In the genomic region with DNA sequence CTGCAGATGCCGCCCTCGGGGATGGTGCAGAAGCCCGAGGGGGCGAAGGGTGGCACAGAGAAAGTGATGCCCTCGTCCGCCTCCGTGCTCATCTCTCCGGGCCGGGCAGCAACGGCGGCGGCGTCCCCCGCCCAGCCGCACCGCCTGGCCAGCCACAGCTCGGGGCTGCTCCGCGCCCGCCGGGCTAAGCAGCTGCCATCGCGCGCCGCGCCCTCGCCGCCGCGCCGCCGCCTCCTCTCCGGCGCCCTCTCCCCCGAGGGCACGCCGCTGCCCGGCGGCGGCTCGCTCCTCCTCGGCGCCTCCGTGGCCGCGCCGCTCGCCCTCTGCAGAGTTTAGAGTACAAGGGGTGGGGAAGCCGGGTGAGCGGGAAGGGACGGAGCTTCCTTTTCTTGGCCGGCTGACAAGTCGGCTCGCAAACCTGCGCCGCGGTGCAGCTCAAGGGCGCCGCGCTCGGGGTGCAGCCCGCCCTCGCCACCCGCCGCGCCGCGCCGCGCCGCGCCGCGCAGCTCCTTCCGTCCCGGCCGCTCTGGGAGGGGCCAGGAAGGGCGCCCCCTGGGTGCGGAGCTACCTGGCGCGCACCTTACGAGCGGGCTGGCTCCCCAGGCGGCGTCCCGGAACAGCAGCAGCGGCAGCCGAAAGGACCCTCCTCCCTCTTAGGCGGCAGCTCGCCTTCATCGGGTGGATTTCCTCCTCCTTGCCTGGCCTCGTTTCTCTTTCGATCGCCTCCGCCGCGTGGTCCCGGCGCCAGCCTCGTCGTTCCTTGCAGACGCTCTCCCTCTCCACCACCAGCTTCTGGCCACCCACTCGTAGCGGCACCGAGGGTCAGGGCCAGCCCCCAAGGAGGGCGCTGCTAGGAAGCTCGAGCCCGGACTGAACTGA, we compare ENCODE assay signal across 1 cellular context.
TF ChIP-seq lines count a peak whose summit lies in the region.

MAP3K5 (minus strand) TSS at position 412 of the 879 bp plus-strand sequence; CDS start at position 92, 320 bp downstream.

TF ChIP-seq in GM12878, 131 proteins besides CTCF, POLR2A, EP300 and RAD21 (continued from another document and continues in another):
- TF ChIP-seq, protein P1, sequence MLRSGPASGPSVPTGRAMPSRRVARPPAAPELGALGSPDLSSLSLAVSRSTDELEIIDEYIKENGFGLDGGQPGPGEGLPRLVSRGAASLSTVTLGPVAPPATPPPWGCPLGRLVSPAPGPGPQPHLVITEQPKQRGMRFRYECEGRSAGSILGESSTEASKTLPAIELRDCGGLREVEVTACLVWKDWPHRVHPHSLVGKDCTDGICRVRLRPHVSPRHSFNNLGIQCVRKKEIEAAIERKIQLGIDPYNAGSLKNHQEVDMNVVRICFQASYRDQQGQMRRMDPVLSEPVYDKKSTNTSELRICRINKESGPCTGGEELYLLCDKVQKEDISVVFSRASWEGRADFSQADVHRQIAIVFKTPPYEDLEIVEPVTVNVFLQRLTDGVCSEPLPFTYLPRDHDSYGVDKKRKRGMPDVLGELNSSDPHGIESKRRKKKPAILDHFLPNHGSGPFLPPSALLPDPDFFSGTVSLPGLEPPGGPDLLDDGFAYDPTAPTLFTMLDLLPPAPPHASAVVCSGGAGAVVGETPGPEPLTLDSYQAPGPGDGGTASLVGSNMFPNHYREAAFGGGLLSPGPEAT (IDR thresholded peaks at IDR 0.05; ENCODE audit: low read depth): no peak; the same call in 1 of the 2 replicates
- TF ChIP-seq RFX5 (IDR thresholded peaks at IDR 0.05; ENCODE audit: low read depth, low read length) (no peak), RAD51 (IDR thresholded peaks at IDR 0.05) (no peak), YBX1 (IDR thresholded peaks at IDR 0.05) (no peak), SUZ12 (IDR thresholded peaks at IDR 0.05; ENCODE audit: unreplicated experiment) (no peak), ASH2L (IDR thresholded peaks at IDR 0.05; ENCODE audit: borderline replicate concordance, low read depth) (peak; percentile 24; the same call in 1 of the 2 replicates), JUNB (IDR thresholded peaks at IDR 0.05) (no peak), SMAD1 (IDR thresholded peaks at IDR 0.05; ENCODE audit: low read depth, partially characterized antibody) (no peak), LARP7 (IDR thresholded peaks at IDR 0.05) (peak; percentile 82), SUPT20H (IDR thresholded peaks at IDR 0.05; ENCODE audit: borderline replicate concordance, control insufficient read depth, low read depth, low read length) (no peak), FOXM1 (IDR thresholded peaks at IDR 0.05; ENCODE audit: low read depth, low read length) (no peak), ESRRA (IDR thresholded peaks at IDR 0.05; ENCODE audit: low read length) (no peak; the same call in 1 of the 2 replicates), ZBED1 (IDR thresholded peaks at IDR 0.05; ENCODE audit: borderline replicate concordance) (no peak), ZNF622 (IDR thresholded peaks at IDR 0.05) (no peak), ZNF274 (IDR thresholded peaks at IDR 0.05; ENCODE audit: insufficient read depth, insufficient read length) (no peak), BCL11A (IDR thresholded peaks at IDR 0.05; ENCODE audit: low read depth, low read length) (no peak), CREB1 (IDR thresholded peaks at IDR 0.05; ENCODE audit: low read depth) (peak; percentile 55; the same call in 1 of the 2 replicates), HDGF (IDR thresholded peaks at IDR 0.05) (peak; percentile 94), ATF7 (IDR thresholded peaks at IDR 0.05; ENCODE audit: low read depth) (0 out of 2 replicates have a peak, but pooled peaks have one; percentile 8), NBN (IDR thresholded peaks at IDR 0.05) (0 out of 2 replicates have a peak, but pooled peaks have one; percentile 79), USF2 (IDR thresholded peaks at IDR 0.05; ENCODE audit: borderline replicate concordance, low read depth, low read length) (no peak), NRF1 (conservative IDR thresholded peaks at IDR 0.05; ENCODE audit: low read depth, low read length) (no peak; the same call in 1 of the 2 replicates), ZSCAN29 (IDR thresholded peaks at IDR 0.05) (peak; percentile 76; the same call in 1 of the 2 replicates), NFYA (IDR thresholded peaks at IDR 0.05; ENCODE audit: borderline replicate concordance, low read depth, low read length) (no peak), E4F1 (IDR thresholded peaks at IDR 0.05; ENCODE audit: borderline replicate concordance, partially characterized antibody) (peak; percentile 17), FOS (IDR thresholded peaks at IDR 0.05; ENCODE audit: borderline replicate concordance, extremely low read depth, insufficient read length) (no peak), POLR2AphosphoS5 (IDR thresholded peaks at IDR 0.05; ENCODE audit: low read length) (peak; percentile 78), MYB (IDR thresholded peaks at IDR 0.05; ENCODE audit: borderline replicate concordance, low read depth, low read length) (no peak), ZNF384 (IDR thresholded peaks at IDR 0.05; ENCODE audit: borderline replicate concordance, low read depth, low read length) (no peak), CHD4 (IDR thresholded peaks at IDR 0.05) (no peak), SP1 (IDR thresholded peaks at IDR 0.05; ENCODE audit: low read depth, low read length) (no peak)
- TF ChIP-seq, protein P2, sequence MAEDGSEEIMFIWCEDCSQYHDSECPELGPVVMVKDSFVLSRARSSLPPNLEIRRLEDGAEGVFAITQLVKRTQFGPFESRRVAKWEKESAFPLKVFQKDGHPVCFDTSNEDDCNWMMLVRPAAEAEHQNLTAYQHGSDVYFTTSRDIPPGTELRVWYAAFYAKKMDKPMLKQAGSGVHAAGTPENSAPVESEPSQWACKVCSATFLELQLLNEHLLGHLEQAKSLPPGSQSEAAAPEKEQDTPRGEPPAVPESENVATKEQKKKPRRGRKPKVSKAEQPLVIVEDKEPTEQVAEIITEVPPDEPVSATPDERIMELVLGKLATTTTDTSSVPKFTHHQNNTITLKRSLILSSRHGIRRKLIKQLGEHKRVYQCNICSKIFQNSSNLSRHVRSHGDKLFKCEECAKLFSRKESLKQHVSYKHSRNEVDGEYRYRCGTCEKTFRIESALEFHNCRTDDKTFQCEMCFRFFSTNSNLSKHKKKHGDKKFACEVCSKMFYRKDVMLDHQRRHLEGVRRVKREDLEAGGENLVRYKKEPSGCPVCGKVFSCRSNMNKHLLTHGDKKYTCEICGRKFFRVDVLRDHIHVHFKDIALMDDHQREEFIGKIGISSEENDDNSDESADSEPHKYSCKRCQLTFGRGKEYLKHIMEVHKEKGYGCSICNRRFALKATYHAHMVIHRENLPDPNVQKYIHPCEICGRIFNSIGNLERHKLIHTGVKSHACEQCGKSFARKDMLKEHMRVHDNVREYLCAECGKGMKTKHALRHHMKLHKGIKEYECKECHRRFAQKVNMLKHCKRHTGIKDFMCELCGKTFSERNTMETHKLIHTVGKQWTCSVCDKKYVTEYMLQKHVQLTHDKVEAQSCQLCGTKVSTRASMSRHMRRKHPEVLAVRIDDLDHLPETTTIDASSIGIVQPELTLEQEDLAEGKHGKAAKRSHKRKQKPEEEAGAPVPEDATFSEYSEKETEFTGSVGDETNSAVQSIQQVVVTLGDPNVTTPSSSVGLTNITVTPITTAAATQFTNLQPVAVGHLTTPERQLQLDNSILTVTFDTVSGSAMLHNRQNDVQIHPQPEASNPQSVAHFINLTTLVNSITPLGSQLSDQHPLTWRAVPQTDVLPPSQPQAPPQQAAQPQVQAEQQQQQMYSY (CRISPR knock-in tag; IDR thresholded peaks at IDR 0.05): no peak
- TF ChIP-seq, protein P3, sequence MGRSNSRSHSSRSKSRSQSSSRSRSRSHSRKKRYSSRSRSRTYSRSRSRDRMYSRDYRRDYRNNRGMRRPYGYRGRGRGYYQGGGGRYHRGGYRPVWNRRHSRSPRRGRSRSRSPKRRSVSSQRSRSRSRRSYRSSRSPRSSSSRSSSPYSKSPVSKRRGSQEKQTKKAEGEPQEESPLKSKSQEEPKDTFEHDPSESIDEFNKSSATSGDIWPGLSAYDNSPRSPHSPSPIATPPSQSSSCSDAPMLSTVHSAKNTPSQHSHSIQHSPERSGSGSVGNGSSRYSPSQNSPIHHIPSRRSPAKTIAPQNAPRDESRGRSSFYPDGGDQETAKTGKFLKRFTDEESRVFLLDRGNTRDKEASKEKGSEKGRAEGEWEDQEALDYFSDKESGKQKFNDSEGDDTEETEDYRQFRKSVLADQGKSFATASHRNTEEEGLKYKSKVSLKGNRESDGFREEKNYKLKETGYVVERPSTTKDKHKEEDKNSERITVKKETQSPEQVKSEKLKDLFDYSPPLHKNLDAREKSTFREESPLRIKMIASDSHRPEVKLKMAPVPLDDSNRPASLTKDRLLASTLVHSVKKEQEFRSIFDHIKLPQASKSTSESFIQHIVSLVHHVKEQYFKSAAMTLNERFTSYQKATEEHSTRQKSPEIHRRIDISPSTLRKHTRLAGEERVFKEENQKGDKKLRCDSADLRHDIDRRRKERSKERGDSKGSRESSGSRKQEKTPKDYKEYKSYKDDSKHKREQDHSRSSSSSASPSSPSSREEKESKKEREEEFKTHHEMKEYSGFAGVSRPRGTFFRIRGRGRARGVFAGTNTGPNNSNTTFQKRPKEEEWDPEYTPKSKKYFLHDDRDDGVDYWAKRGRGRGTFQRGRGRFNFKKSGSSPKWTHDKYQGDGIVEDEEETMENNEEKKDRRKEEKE (IDR thresholded peaks at IDR 0.05): peak; percentile 62; the same call in 1 of the 2 replicates
- TF ChIP-seq, protein P4, sequence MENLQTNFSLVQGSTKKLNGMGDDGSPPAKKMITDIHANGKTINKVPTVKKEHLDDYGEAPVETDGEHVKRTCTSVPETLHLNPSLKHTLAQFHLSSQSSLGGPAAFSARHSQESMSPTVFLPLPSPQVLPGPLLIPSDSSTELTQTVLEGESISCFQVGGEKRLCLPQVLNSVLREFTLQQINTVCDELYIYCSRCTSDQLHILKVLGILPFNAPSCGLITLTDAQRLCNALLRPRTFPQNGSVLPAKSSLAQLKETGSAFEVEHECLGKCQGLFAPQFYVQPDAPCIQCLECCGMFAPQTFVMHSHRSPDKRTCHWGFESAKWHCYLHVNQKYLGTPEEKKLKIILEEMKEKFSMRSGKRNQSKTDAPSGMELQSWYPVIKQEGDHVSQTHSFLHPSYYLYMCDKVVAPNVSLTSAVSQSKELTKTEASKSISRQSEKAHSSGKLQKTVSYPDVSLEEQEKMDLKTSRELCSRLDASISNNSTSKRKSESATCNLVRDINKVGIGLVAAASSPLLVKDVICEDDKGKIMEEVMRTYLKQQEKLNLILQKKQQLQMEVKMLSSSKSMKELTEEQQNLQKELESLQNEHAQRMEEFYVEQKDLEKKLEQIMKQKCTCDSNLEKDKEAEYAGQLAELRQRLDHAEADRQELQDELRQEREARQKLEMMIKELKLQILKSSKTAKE (IDR thresholded peaks at IDR 0.05; ENCODE audit: low read depth, poor library complexity, severe bottlenecking): no peak
- TF ChIP-seq, protein P5, sequence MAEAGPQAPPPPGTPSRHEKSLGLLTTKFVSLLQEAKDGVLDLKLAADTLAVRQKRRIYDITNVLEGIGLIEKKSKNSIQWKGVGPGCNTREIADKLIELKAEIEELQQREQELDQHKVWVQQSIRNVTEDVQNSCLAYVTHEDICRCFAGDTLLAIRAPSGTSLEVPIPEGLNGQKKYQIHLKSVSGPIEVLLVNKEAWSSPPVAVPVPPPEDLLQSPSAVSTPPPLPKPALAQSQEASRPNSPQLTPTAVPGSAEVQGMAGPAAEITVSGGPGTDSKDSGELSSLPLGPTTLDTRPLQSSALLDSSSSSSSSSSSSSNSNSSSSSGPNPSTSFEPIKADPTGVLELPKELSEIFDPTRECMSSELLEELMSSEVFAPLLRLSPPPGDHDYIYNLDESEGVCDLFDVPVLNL (IDR thresholded peaks at IDR 0.05; ENCODE audit: low read depth, low read length): peak; percentile 62; the same call in 1 of the 2 replicates
- TF ChIP-seq, protein P6, sequence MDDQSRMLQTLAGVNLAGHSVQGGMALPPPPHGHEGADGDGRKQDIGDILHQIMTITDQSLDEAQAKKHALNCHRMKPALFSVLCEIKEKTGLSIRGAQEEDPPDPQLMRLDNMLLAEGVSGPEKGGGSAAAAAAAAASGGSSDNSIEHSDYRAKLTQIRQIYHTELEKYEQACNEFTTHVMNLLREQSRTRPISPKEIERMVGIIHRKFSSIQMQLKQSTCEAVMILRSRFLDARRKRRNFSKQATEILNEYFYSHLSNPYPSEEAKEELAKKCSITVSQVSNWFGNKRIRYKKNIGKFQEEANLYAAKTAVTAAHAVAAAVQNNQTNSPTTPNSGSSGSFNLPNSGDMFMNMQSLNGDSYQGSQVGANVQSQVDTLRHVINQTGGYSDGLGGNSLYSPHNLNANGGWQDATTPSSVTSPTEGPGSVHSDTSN (IDR thresholded peaks at IDR 0.05; ENCODE audit: insufficient replicate concordance, low read depth, low read length): no peak
- TF ChIP-seq, protein P7, sequence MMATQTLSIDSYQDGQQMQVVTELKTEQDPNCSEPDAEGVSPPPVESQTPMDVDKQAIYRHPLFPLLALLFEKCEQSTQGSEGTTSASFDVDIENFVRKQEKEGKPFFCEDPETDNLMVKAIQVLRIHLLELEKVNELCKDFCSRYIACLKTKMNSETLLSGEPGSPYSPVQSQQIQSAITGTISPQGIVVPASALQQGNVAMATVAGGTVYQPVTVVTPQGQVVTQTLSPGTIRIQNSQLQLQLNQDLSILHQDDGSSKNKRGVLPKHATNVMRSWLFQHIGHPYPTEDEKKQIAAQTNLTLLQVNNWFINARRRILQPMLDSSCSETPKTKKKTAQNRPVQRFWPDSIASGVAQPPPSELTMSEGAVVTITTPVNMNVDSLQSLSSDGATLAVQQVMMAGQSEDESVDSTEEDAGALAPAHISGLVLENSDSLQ (IDR thresholded peaks at IDR 0.05): 0 out of 2 replicates have a peak, but pooled peaks have one; percentile 14
